In the genomic region with DNA sequence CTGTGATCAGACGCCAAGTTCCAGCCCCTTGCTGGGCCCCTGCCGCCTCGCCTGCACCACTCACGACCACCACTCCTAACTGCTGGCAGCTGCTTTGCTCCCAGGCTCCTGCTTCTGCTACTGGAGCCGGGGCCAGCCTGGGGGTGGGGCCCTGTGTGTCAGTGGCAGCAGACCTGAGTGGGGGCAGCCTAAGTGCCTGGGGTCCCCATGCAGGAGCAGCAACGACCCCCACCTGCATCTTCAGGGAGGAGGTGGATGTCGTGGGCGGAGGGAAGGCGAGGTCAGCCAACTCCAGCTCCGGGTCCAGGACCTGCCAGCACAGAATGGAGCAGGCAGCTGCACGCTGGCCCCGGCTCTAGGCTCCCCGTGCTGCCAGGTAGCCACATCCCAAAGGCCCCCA, we compare ENCODE assay signal across 6 cellular contexts. TPM values are rescaled to one million over a fixed set of nuclear protein-coding genes. Genes with fewer than 3 reads are reported as not detected.
"Had no signal": no experiment of that assay in that cellular context is flagged by ENCODE, and none has a peak within 500 bp of the region (broad histone marks: within the 10 kb centered on the region; RNA-seq: fewer than 3 reads in every experiment).

No MANE protein-coding gene starts in this region.

- ATAC-seq: GM23338 had no signal

- H3K27me3 Mint-ChIP-seq: IgD-negative memory B cell had no signal

- H3K4me2 ChIP-seq: GM23338 had no signal

- H3K9me3 Mint-ChIP-seq: GM23338, H9, HFFc6, IgD-negative memory B cell had no signal

- H3K27ac Mint-ChIP-seq: GM23338, H9, HFFc6 had no signal

- H3K4me3 ChIP-seq: GM23338 had no signal

- H3K4me3 Mint-ChIP-seq: GM23338, H9, HFFc6 had no signal

- DNase-seq: H9, HCEC 1CT, HFFc6, KBM-7 had no signal

- H2AFZ ChIP-seq: GM23338 had no signal

RNA-seq across cellular contexts. Expression of a gene that starts 21.1 kb away (rescaled TPM):
- polyA plus RNA-seq: GM23338, IgD-negative memory B cell had no signal
